Comparison of ENCODE assay signal across 10 cellular contexts in genomic region chr1:175313672-175314225, GRCh38.
"Had no signal": no experiment of that assay in that cellular context is flagged by ENCODE, and none has a peak within 500 bp of the region (broad histone marks: within the 10 kb centered on the region; RNA-seq: fewer than 3 reads in every experiment).

No MANE protein-coding gene starts in this region.

- H3K27me3 ChIP-seq: foreskin keratinocyte, tibial nerve had no signal

- H3K4me1 ChIP-seq: foreskin keratinocyte had no signal

- H3K9me3 ChIP-seq: tibial nerve had no signal

- H3K36me3 ChIP-seq: tibial nerve had no signal

- H3K4me3 ChIP-seq: tibial nerve had no signal

- H3K27ac ChIP-seq: foreskin keratinocyte, tibial nerve had no signal

- DNase-seq: activated CD4-positive, alpha-beta T cell treated with anti-CD3 and anti-CD28 coated beads, Interleukin-2, amount 50 U/mL, for 1 hour; activated CD8-positive, alpha-beta memory T cell treated with anti-CD3 and anti-CD28 coated beads for 24 hours; activated naive CD8-positive, alpha-beta T cell treated with anti-CD3 and anti-CD28 coated beads, Interleukin-2, amount 10 ng/mL, durations not matched to agents 7 days and 5 days; effector memory CD8-positive, alpha-beta T cell; occipital lobe; stimulated activated CD4-positive, alpha-beta T cell treated with anti-CD3 and anti-CD28 coated beads, Interleukin-2, amount 100 ng/mL, for 48 hours; stimulated activated naive CD4-positive, alpha-beta T cell had no signal

- ATAC-seq: activated CD4-positive, CD25-positive, alpha-beta regulatory T cell treated with anti-CD3 and anti-CD28 coated beads, Interleukin-2, amount 50 U/mL, for 24 hours; effector memory CD8-positive, alpha-beta T cell had no signal
